Comparison of ENCODE assay signal across 13 cellular contexts in genomic region chr13:113860051-113860471, GRCh38. TPM values are rescaled to one million over a fixed set of nuclear protein-coding genes. Genes with fewer than 3 reads are reported as not detected.
DNase-seq lines count a peak whose midpoint lies in the region; TF ChIP-seq lines count a peak whose summit lies in the region.
"Had no signal": no experiment of that assay in that cellular context is flagged by ENCODE, and none has a peak within 500 bp of the region (broad histone marks: within the 10 kb centered on the region; RNA-seq: fewer than 3 reads in every experiment).

No MANE protein-coding gene starts in this region.

- H2AK5ac ChIP-seq in H9 (ENCODE audit: insufficient read length, low read length) = no peak overlapping the region

- H3T11ph ChIP-seq in H9 (ENCODE audit: low read length) = no peak overlapping the region

- H2BK15ac ChIP-seq in H9 (ENCODE audit: low read depth, low read length) = no peak overlapping the region

- H3K27ac ChIP-seq in H9 (ENCODE audit: insufficient read length, low read depth, low read length) (peak overlapping the region; percentile 7), WERI-Rb-1 (peak overlapping the region; percentile 46), caudate nucleus (ENCODE audit: low read depth, low read length) (no peak overlapping the region)
- H3K27ac ChIP-seq: suprapubic skin had no signal

- no peak overlapping the region for H2BK5ac ChIP-seq in H9 (ENCODE audit: insufficient read length, low read length)

- H3K4me1 ChIP-seq in H9 (ENCODE audit: insufficient read depth, low read length) (peaks cover 14% of the 10 kb centered on the region; the same call in 1 of the 2 replicates), iPS-15b (ENCODE audit: control insufficient read depth, insufficient read depth, low read length) (peaks cover 16% of the 10 kb centered on the region)

- H3K4me1 Mint-ChIP-seq in H9 (peaks cover 47 to 63% of the 10 kb centered on the region in 2 experiments), progenitor cell of endocrine pancreas (ENCODE audit: low read depth) (peaks cover 21% of the 10 kb centered on the region)

- peaks cover 2% of the 10 kb centered on the region for H4K20me1 ChIP-seq in H9 (ENCODE audit: control insufficient read depth, insufficient read depth, insufficient read length)

- H3K36me3 ChIP-seq in WERI-Rb-1 (peaks cover 10% of the 10 kb centered on the region), iPS-15b (ENCODE audit: control insufficient read depth, insufficient read depth, low read length) (no peaks in the 10 kb centered on the region)
- H3K36me3 ChIP-seq: suprapubic skin had no signal

- H2AFZ ChIP-seq in H9 (ENCODE audit: low read length) = no peak overlapping the region

- H3K79me2 ChIP-seq in H9 (ENCODE audit: insufficient read depth, low read length) = no peaks in the 10 kb centered on the region; the same call in 1 of the 2 replicates

- H3K9me3 Mint-ChIP-seq in H9 = peaks cover 0 to 4% of the 10 kb centered on the region in 2 experiments; a peak in 2 of 5 replicates
- no peaks in the 10 kb centered on the region for H3K9me3 Mint-ChIP-seq in progenitor cell of endocrine pancreas (ENCODE audit: low read depth)

- H3K36me3 Mint-ChIP-seq in H9 (ENCODE audit: insufficient read depth in 1 of 3, low read depth in 3 of 3) (peaks cover 0 to 16% (median 10%) of the 10 kb centered on the region in 3 experiments; a peak in 4 of 7 replicates), progenitor cell of endocrine pancreas (ENCODE audit: insufficient read depth) (no peaks in the 10 kb centered on the region)
- H3K36me3 Mint-ChIP-seq: naive B cell had no signal

- WGBS in H9 (ENCODE audit: extremely low coverage, insufficient read length, low lambda C conversion rate) = no CpG with 5 or more reads among the region's 10 CpGs

- H3K56ac ChIP-seq in H9 (ENCODE audit: insufficient read length, low read depth, low read length) = no peak overlapping the region

- H3K9ac ChIP-seq in H9 (ENCODE audit: extremely low read depth, insufficient read length, low read length) (no peak overlapping the region), iPS-15b (ENCODE audit: low read depth, low read length) (peak overlapping the region; percentile 32)

- H2BK120ac ChIP-seq in H9 (ENCODE audit: low read depth, low read length, poor library complexity, severe bottlenecking) = peak overlapping the region; percentile 3

- H3K79me1 ChIP-seq in H9 (ENCODE audit: insufficient read depth, low read depth, low read length, poor library complexity, severe bottlenecking) = no peaks in the 10 kb centered on the region

- H3K4me2 ChIP-seq in H9 (ENCODE audit: insufficient read depth, insufficient read length, low read length) = no peak overlapping the region

- no peak overlapping the region for H3K4ac ChIP-seq in H9 (ENCODE audit: low read depth, low read length)

- H4K91ac ChIP-seq in H9 (ENCODE audit: insufficient read length, low read depth, low read length) = no peak overlapping the region

- H3K9me3 ChIP-seq in H9 (ENCODE audit: control insufficient read depth, low read depth, low read length) = no peaks in the 10 kb centered on the region
- no peaks in the 10 kb centered on the region for H3K9me3 ChIP-seq in WERI-Rb-1 (ENCODE audit: severe bottlenecking)
- H3K9me3 ChIP-seq in iPS-15b (ENCODE audit: control insufficient read depth, insufficient read depth, low read length) = no peaks in the 10 kb centered on the region
- H3K9me3 ChIP-seq: suprapubic skin had no signal

- H3K4me3 Mint-ChIP-seq in H9 = peak overlapping the region; percentile 42 to 61
- peak overlapping the region; percentile 56 for H3K4me3 Mint-ChIP-seq in progenitor cell of endocrine pancreas (ENCODE audit: low read depth)

- H4K8ac ChIP-seq in H9 (replicated peaks; ENCODE audit: insufficient read length, low read depth, low read length) = no peak overlapping the region

- H3K23ac ChIP-seq in H9 (ENCODE audit: insufficient read length, low read depth, low read length) = no peak overlapping the region

- H3K27me3 ChIP-seq in H9 (ENCODE audit: insufficient read depth, low read length) = peaks cover 4% of the 10 kb centered on the region; the same call in 1 of the 2 replicates
- no peaks in the 10 kb centered on the region for H3K27me3 ChIP-seq in WERI-Rb-1 (ENCODE audit: insufficient read depth, low read depth, severe bottlenecking)
- peaks cover 11% of the 10 kb centered on the region for H3K27me3 ChIP-seq in iPS-15b (ENCODE audit: control insufficient read depth, insufficient read depth, low read length)
- H3K27me3 ChIP-seq: suprapubic skin had no signal

- H3K27me3 Mint-ChIP-seq in H9 (ENCODE audit: low read depth) (peaks cover 24% of the 10 kb centered on the region), progenitor cell of endocrine pancreas (peaks cover 20% of the 10 kb centered on the region)

- peaks cover 7% of the 10 kb centered on the region for H3K23me2 ChIP-seq in H9 (ENCODE audit: insufficient read length, low read depth, low read length, poor library complexity, severe bottlenecking)

- DNase-seq in H9 = peak; percentile 57
- DNase-seq in WERI-Rb-1 = peak; percentile 64
- no peak for DNase-seq in progenitor cell of endocrine pancreas (ENCODE audit: low spot score, unreplicated experiment)
- no peak for DNase-seq in nucleus accumbens (lab: John Stamatoyannopoulos, UW)
- DNase-seq in caudate nucleus (lab: John Stamatoyannopoulos, UW) = no peak
- no peak for DNase-seq in NCI-H446 treated with DMSO at 0.1 percent for 48 hours (lab: John Stamatoyannopoulos, UW)
- DNase-seq in iPS-NIHi7 (ENCODE audit: extremely low spot score) = no peak
- DNase-seq: foreskin fibroblast; naive B cell; NCI-H510A treated with DMSO at 0.1 percent for 48 hours; stimulated activated CD4-positive, alpha-beta T cell treated with anti-CD3 and anti-CD28 coated beads, Interleukin-1b, Interleukin-23, amount 100 ng/mL, for 48 hours had no signal

- peak overlapping the region; percentile 68 for H3K18ac ChIP-seq in H9 (ENCODE audit: insufficient read length, low read depth, low read length)

- H2BK20ac ChIP-seq in H9 (ENCODE audit: low read depth, low read length, poor library complexity, severe bottlenecking) = no peak overlapping the region

- no peak overlapping the region for H4K5ac ChIP-seq in H9 (ENCODE audit: insufficient read length, low read depth, low read length)

- peak overlapping the region; percentile 96 to 99 (median 99) for H3K27ac Mint-ChIP-seq in H9
- H3K27ac Mint-ChIP-seq in progenitor cell of endocrine pancreas = peak overlapping the region; percentile 98

- H3K4me3 ChIP-seq in WERI-Rb-1 (ENCODE audit: low read depth, low read length) (no peak overlapping the region), iPS-15b (ENCODE audit: low read depth, low read length) (no peak overlapping the region)
- H3K4me3 ChIP-seq: suprapubic skin had no signal

- no peak for TF ChIP-seq CTCF in H9 (conservative IDR thresholded peaks at IDR 0.05)
- TF ChIP-seq CTCF in WERI-Rb-1 (IDR thresholded peaks at IDR 0.05; ENCODE audit: low read depth, low read length) = no peak
- no peak for TF ChIP-seq CTCF in progenitor cell of endocrine pancreas (IDR thresholded peaks at IDR 0.05; ENCODE audit: unreplicated experiment)

- H3K14ac ChIP-seq in H9 (ENCODE audit: insufficient read depth, low read length) = peak overlapping the region; percentile 83; the same call in 1 of the 2 replicates

- H2BK12ac ChIP-seq in H9 (ENCODE audit: insufficient read length, low read depth, low read length) = no peak overlapping the region

RNA-seq across cellular contexts. Expression of gene GAS6, which starts 3.8 kb away (rescaled TPM):
- total RNA-seq in H9 (2021) (19.5 and 20.5 TPM in 2 replicates), progenitor cell of endocrine pancreas (11.5 and 13.8 TPM in 2 replicates)

Comparison
In these comparisons a context has a peak if more than half of its experiments do, and no peak if none do; other contexts are left out.
1. DNase-seq: peak in H9 (single experiment) and WERI-Rb-1 (single experiment); none in progenitor cell of endocrine pancreas (single experiment), nucleus accumbens (0 of 56), caudate nucleus (0 of 61), NCI-H446 treated with DMSO at 0.1 percent for 48 hours (single experiment) and iPS-NIHi7 (single experiment).